Comparison of ENCODE assay signal across 2 cellular contexts in the genomic region with DNA sequence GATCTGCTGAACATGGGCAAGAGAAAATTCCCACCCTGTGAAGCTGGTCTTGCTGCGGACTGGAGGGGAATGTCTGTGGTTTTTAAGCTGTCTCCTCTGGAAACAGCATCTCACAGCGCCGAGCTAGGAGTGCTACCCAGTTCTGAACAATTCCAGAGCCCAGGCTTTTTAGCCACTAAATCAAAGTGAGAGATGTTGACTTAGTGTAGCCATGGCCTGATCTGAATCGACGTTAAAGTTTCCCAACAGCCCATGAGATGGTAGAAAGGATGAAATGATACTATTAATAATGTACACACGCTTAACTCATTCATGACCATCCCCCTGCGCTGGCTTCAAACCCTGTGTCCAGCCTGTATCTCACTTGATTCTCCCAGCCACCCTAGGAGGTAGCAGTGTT.
TF ChIP-seq lines count a peak whose summit lies in the region.

No MANE protein-coding gene starts in this region.

TF ChIP-seq in SK-N-SH treated with all-trans-retinoic acid at 6 μM for 48 hours, 23 proteins besides CTCF, POLR2A, EP300 and RAD21:
- no peak for TF ChIP-seq ZFP30 (CRISPR knock-in tag; IDR thresholded peaks at IDR 0.05)
- no peak for TF ChIP-seq OSR1 (CRISPR knock-in tag; IDR thresholded peaks at IDR 0.05)
- TF ChIP-seq TOX (CRISPR knock-in tag; IDR thresholded peaks at IDR 0.05; ENCODE audit: borderline replicate concordance), result no peak

TF ChIP-seq in SK-N-SH, 30 proteins besides CTCF, POLR2A, EP300 and RAD21:
- TF ChIP-seq MEF2A (IDR thresholded peaks at IDR 0.05; ENCODE audit: borderline replicate concordance, low read depth) (no peak), NFIC (IDR thresholded peaks at IDR 0.05; ENCODE audit: borderline replicate concordance) (no peak), RXRA (IDR thresholded peaks at IDR 0.05; ENCODE audit: borderline replicate concordance, low read depth) (no peak), FOXJ3 (CRISPR knock-in tag; IDR thresholded peaks at IDR 0.05) (no peak), CHD2 (IDR thresholded peaks at IDR 0.05; ENCODE audit: low read length, partially characterized antibody) (no peak), EZH2phosphoT487 (IDR thresholded peaks at IDR 0.05; ENCODE audit: borderline replicate concordance, low read depth) (no peak), YY1 (IDR thresholded peaks at IDR 0.05; ENCODE audit: low read depth) (no peak), SIN3A (IDR thresholded peaks at IDR 0.05; ENCODE audit: borderline replicate concordance, low read depth, low read length) (no peak), ELF1 (IDR thresholded peaks at IDR 0.05) (no peak)
- TF ChIP-seq, protein P1, sequence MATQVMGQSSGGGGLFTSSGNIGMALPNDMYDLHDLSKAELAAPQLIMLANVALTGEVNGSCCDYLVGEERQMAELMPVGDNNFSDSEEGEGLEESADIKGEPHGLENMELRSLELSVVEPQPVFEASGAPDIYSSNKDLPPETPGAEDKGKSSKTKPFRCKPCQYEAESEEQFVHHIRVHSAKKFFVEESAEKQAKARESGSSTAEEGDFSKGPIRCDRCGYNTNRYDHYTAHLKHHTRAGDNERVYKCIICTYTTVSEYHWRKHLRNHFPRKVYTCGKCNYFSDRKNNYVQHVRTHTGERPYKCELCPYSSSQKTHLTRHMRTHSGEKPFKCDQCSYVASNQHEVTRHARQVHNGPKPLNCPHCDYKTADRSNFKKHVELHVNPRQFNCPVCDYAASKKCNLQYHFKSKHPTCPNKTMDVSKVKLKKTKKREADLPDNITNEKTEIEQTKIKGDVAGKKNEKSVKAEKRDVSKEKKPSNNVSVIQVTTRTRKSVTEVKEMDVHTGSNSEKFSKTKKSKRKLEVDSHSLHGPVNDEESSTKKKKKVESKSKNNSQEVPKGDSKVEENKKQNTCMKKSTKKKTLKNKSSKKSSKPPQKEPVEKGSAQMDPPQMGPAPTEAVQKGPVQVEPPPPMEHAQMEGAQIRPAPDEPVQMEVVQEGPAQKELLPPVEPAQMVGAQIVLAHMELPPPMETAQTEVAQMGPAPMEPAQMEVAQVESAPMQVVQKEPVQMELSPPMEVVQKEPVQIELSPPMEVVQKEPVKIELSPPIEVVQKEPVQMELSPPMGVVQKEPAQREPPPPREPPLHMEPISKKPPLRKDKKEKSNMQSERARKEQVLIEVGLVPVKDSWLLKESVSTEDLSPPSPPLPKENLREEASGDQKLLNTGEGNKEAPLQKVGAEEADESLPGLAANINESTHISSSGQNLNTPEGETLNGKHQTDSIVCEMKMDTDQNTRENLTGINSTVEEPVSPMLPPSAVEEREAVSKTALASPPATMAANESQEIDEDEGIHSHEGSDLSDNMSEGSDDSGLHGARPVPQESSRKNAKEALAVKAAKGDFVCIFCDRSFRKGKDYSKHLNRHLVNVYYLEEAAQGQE (IDR thresholded peaks at IDR 0.05; ENCODE audit: low read depth, low read length), result no peak
